In the genomic region with DNA sequence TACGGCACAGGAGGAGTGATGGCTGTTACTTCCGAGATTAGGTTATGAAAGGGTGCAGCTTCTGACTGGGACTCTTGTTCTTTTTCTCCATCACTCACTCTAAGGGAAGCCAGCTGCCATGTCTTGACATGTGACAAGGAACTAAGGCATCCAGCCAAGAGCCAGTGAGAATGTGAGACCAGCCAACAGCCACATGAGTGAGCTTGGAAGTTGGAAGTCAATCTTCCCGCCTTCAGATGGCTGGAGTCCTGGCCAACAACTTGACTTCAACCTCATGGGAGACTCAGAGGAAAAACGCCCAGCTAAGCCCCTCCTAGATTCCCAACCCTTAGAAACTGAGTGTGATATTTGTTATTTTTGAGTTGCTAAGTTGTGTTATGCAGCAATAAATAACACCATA, we compare ENCODE assay signal across 9 cellular contexts.
DNase-seq lines count a peak whose midpoint lies in the region; ATAC-seq and TF ChIP-seq lines count a peak whose summit lies in the region.
"Had no signal": no experiment of that assay in that cellular context is flagged by ENCODE, and none has a peak within 500 bp of the region (broad histone marks: within the 10 kb centered on the region; RNA-seq: fewer than 3 reads in every experiment).

No MANE protein-coding gene starts in this region.

- no peak overlapping the region for H3K27ac ChIP-seq in SJCRH30

- no peaks in the 10 kb centered on the region for H3K4me1 ChIP-seq in SJCRH30

- no peaks in the 10 kb centered on the region for H3K9me3 ChIP-seq in SJCRH30 (replicated peaks)

- no peaks in the 10 kb centered on the region for H3K36me3 ChIP-seq in SJCRH30

- no peak overlapping the region for H3K4me3 Mint-ChIP-seq in activated CD8-positive, alpha-beta T cell treated with anti-CD3 and anti-CD28 coated beads for 36 hours

- TF ChIP-seq EP300 in Ishikawa (IDR thresholded peaks at IDR 0.05; ENCODE audit: borderline replicate concordance) = no peak

- no peak overlapping the region for H3K4me3 ChIP-seq in SJCRH30

- no peaks in the 10 kb centered on the region for H3K36me3 Mint-ChIP-seq in activated CD8-positive, alpha-beta T cell treated with anti-CD3 and anti-CD28 coated beads for 36 hours (ENCODE audit: low read depth)

- H3K9me3 Mint-ChIP-seq in activated CD8-positive, alpha-beta T cell treated with anti-CD3 and anti-CD28 coated beads for 36 hours = peaks cover 2% of the 10 kb centered on the region

- H3K27ac Mint-ChIP-seq in activated CD8-positive, alpha-beta T cell treated with anti-CD3 and anti-CD28 coated beads for 36 hours = peak overlapping the region; percentile 76

- POLR2A ChIA-PET in activated CD8-positive, alpha-beta T cell treated with anti-CD3 and anti-CD28 coated beads for 36 hours (lab: Charles Lee) = interaction anchor here (0.6 to 0.8 kb wide), 3 partner anchors 77 to 199 kb away, joined by 3 read pairs; no protein-coding TSS in a partner anchor

- intact Hi-C loops in activated CD8-positive, alpha-beta T cell treated with anti-CD3 and anti-CD28 coated beads for 36 hours (cut with micrococcal nuclease) = no loop called here
- intact Hi-C loops in posterior vena cava (cut with DNase I) = no loop called here

- CTCF ChIA-PET in activated CD8-positive, alpha-beta T cell treated with anti-CD3 and anti-CD28 coated beads for 36 hours (lab: Charles Lee) = interaction anchor here (0.9 to 2.6 kb wide), 2 partner anchors 8 to 202 kb away, joined by 3 to 5 read pairs; no protein-coding TSS in a partner anchor

- no peak for DNase-seq in activated CD8-positive, alpha-beta T cell treated with anti-CD3 and anti-CD28 coated beads for 36 hours
- DNase-seq in foreskin melanocyte = peak; percentile 42
- peak; percentile 85 for DNase-seq in posterior vena cava (ENCODE audit: low spot score)
- no peak for DNase-seq in SJCRH30
- no peak for DNase-seq in HPDE6-E6E7 (ENCODE audit: extremely low spot score)
- DNase-seq in AG08396 (ENCODE audit: low spot score) = no peak
- DNase-seq: MV-4-11, NCI-H526 had no signal

- H3K27me3 Mint-ChIP-seq in activated CD8-positive, alpha-beta T cell treated with anti-CD3 and anti-CD28 coated beads for 36 hours = peaks cover 3% of the 10 kb centered on the region

- ATAC-seq in activated CD8-positive, alpha-beta T cell treated with anti-CD3 and anti-CD28 coated beads for 36 hours = no peak

- H3K27me3 ChIP-seq in SJCRH30 = no peaks in the 10 kb centered on the region

- peaks cover 27% of the 10 kb centered on the region for H3K4me1 Mint-ChIP-seq in activated CD8-positive, alpha-beta T cell treated with anti-CD3 and anti-CD28 coated beads for 36 hours (ENCODE audit: low read depth)

- no peak for TF ChIP-seq CTCF in activated CD8-positive, alpha-beta T cell treated with anti-CD3 and anti-CD28 coated beads for 36 hours (IDR thresholded peaks at IDR 0.05)

- no peak for TF ChIP-seq RAD21 in Ishikawa (IDR thresholded peaks at IDR 0.05; ENCODE audit: low read depth)

TF ChIP-seq in Ishikawa, 13 proteins besides CTCF, POLR2A, EP300 and RAD21:
- no peak for TF ChIP-seq CREB1 (IDR thresholded peaks at IDR 0.05; ENCODE audit: low read depth)
- 0 out of 2 replicates have a peak, but pooled peaks have one; percentile 12 for TF ChIP-seq YY1 (IDR thresholded peaks at IDR 0.05; ENCODE audit: low read depth)
- no peak for TF ChIP-seq ZBTB7A (IDR thresholded peaks at IDR 0.05; ENCODE audit: low read depth)
- TF ChIP-seq, protein P1, sequence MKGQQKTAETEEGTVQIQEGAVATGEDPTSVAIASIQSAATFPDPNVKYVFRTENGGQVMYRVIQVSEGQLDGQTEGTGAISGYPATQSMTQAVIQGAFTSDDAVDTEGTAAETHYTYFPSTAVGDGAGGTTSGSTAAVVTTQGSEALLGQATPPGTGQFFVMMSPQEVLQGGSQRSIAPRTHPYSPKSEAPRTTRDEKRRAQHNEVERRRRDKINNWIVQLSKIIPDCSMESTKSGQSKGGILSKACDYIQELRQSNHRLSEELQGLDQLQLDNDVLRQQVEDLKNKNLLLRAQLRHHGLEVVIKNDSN (IDR thresholded peaks at IDR 0.05) = 0 out of 2 replicates have a peak, but pooled peaks have one; percentile 40
- TF ChIP-seq, protein P2, sequence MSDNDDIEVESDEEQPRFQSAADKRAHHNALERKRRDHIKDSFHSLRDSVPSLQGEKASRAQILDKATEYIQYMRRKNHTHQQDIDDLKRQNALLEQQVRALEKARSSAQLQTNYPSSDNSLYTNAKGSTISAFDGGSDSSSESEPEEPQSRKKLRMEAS (IDR thresholded peaks at IDR 0.05) = peak; percentile 83

Comparison
In these comparisons a context has a peak if more than half of its experiments do, and no peak if none do; other contexts are left out.
1. DNase-seq: peak in foreskin melanocyte (single experiment) and posterior vena cava (single experiment); none in activated CD8-positive, alpha-beta T cell treated with anti-CD3 and anti-CD28 coated beads for 36 hours (single experiment), SJCRH30 (0 of 2), HPDE6-E6E7 (single experiment) and AG08396 (single experiment).